In genomic region chr2:127479219-127479825, GRCh38 we compare ENCODE assay signal across 8 cellular contexts. TPM values are rescaled to one million over a fixed set of nuclear protein-coding genes. Genes with fewer than 3 reads are reported as not detected.
DNase-seq lines count a peak whose midpoint lies in the region; ATAC-seq, FAIRE-seq and TF ChIP-seq lines count a peak whose summit lies in the region.

No MANE protein-coding gene starts in this region.

- CTCF ChIA-PET in CD8-positive, alpha-beta T cell (lab: Charles Lee): interaction anchor here (0.7 to 2.7 kb wide), 27 partner anchors 8 to 429 kb away, joined by 3 to 20 read pairs (median 4); partner anchors contain the start of gene ERCC3

- peak; percentile 67 for TF ChIP-seq CTCF in CD8-positive, alpha-beta T cell (IDR thresholded peaks at IDR 0.05)
- peak; percentile 64 for TF ChIP-seq CTCF in astrocyte of the cerebellum (IDR thresholded peaks at IDR 0.05; ENCODE audit: low read depth, low read length, missing control alignments)

- H3K4me1 ChIP-seq in CD8-positive, alpha-beta T cell (ENCODE audit: insufficient read depth, low read length): no peaks in the 10 kb centered on the region

- peaks cover 9% of the 10 kb centered on the region for H3K9me3 Mint-ChIP-seq in CD8-positive, alpha-beta T cell

- H3K9me3 ChIP-seq in CD8-positive, alpha-beta T cell (ENCODE audit: low read length): no peaks in the 10 kb centered on the region

- H3K27me3 ChIP-seq in CD8-positive, alpha-beta T cell (ENCODE audit: insufficient read depth, low read length): no peaks in the 10 kb centered on the region
- H3K27me3 ChIP-seq in H7 (ENCODE audit: control insufficient read depth, insufficient read depth, low read length): no peaks in the 10 kb centered on the region

- intact Hi-C loops in CD8-positive, alpha-beta T cell (cut with DNase I, micrococcal nuclease): loop anchor here (1.0 to 5.0 kb wide), 5 partner anchors 124 to 412 kb away; no protein-coding TSS in a partner anchor

- H3K27me3 Mint-ChIP-seq in CD8-positive, alpha-beta T cell (ENCODE audit: low read depth): no peaks in the 10 kb centered on the region

- H3K4me1 Mint-ChIP-seq in CD8-positive, alpha-beta T cell (ENCODE audit: low read depth): no peaks in the 10 kb centered on the region

- no peak for DNase-seq in CD8-positive, alpha-beta T cell
- DNase-seq in H7: peak; percentile 57
- peak; percentile 65 for DNase-seq in NCI-H2196 (lab: John Stamatoyannopoulos, UW; ENCODE audit: unreplicated experiment)
- DNase-seq in astrocyte of the cerebellum (ENCODE audit: low read depth): peak; percentile 68
- peak; percentile 35 for DNase-seq in iPS DF 19.7 (ENCODE audit: low read depth, low spot score)
- DNase-seq in superior temporal gyrus (ENCODE audit: extremely low spot score): peak; percentile 89
- DNase-seq in GM12892 (ENCODE audit: insufficient read length): no peak

- FAIRE-seq in GM12892 (lab: Jason Lieb, UNC): no peak

- H3K27ac Mint-ChIP-seq in CD8-positive, alpha-beta T cell: no peak overlapping the region

- H3K36me3 ChIP-seq in CD8-positive, alpha-beta T cell (ENCODE audit: insufficient read depth, low read length): peaks cover 17% of the 10 kb centered on the region
- peaks cover 5% of the 10 kb centered on the region for H3K36me3 ChIP-seq in H7 (replicated peaks; ENCODE audit: control insufficient read depth, insufficient read depth, low read length)

- POLR2A ChIA-PET in CD8-positive, alpha-beta T cell (lab: Charles Lee): interaction anchor here (1.4 kb wide), 2 partner anchors 10 to 11 kb away, joined by 4 read pairs; no protein-coding TSS in a partner anchor

- ATAC-seq in CD8-positive, alpha-beta T cell: peak; percentile 62
- no peak for ATAC-seq in HG02870 (IDR thresholded peaks at IDR 0.05; ENCODE audit: unreplicated experiment)

- H3K36me3 Mint-ChIP-seq in CD8-positive, alpha-beta T cell: peaks cover 50% of the 10 kb centered on the region

- in situ Hi-C loops in astrocyte of the cerebellum (cut with HindIII; ENCODE audit: low sequenced_read_pairs): loop anchor here (5.0 kb wide), 1 partner anchor 127 kb away; no protein-coding TSS in a partner anchor

- H3K4me3 Mint-ChIP-seq in CD8-positive, alpha-beta T cell: no peak overlapping the region

- H3K4me3 ChIP-seq in CD8-positive, alpha-beta T cell (ENCODE audit: low read depth, low read length): no peak overlapping the region
- H3K4me3 ChIP-seq in H7 (ENCODE audit: insufficient read depth, low read depth, low read length) (no peak overlapping the region), astrocyte of the cerebellum (ENCODE audit: low read depth, low read length) (no peak overlapping the region)

- no peak overlapping the region for H3K27ac ChIP-seq in CD8-positive, alpha-beta T cell (ENCODE audit: low read depth, low read length)

- TF ChIP-seq POLR2A in GM12892 (IDR thresholded peaks at IDR 0.05; ENCODE audit: low read depth, low read length): no peak

RNA-seq across cellular contexts. Expression of gene IWS1, which starts 47.0 kb away (rescaled TPM):
- 10 to 100 TPM; 30.4 to 33.4 TPM for total RNA-seq in CD8-positive, alpha-beta T cell
- total RNA-seq in H7 (2014; rRNA removed; shearing (Covaris generic)): 66.4 and 85.8 TPM in 2 replicates
- 42.4 TPM for polyA plus RNA-seq in GM12892 (2012; ENCODE audit: missing spikeins)

RNA-seq across cellular contexts. Expression of gene MYO7B, which starts 56.2 kb away (rescaled TPM):
- total RNA-seq in CD8-positive, alpha-beta T cell: under 1 TPM; 0.25 to 0.33 TPM
- not detected in 2 replicates for total RNA-seq in H7 (2014; rRNA removed; shearing (Covaris generic))
- 1.2 TPM for polyA plus RNA-seq in GM12892 (2012; ENCODE audit: missing spikeins)

Comparison
In these comparisons a context has a peak if more than half of its experiments do, and no peak if none do; other contexts are left out.
1. DNase-seq: peak in H7 (single experiment), NCI-H2196 (single experiment), astrocyte of the cerebellum (single experiment), iPS DF 19.7 (single experiment) and superior temporal gyrus (single experiment); none in CD8-positive, alpha-beta T cell (0 of 7) and GM12892 (single experiment).